ENCODE assay signal across 21 cellular contexts in the genomic region with DNA sequence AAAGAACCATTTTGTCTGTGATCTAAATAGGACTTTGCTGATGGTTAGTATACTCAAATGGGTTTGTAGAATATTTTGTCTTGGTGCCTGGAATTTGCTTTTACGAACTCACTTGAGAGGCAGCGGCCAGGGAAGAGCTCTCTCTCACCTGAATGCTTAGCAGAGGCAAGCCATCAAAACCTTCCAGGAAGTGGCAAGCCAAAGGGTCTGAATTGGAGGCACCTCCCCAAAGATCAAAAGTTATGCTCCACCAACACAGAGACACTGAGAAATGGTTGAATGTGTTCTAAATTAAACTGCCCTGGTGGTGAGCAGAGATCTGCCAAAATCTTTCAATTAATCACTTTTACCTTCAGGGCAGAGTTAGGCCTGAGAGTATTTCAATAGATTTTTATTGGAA.
DNase-seq lines count a peak whose midpoint lies in the region; ATAC-seq and TF ChIP-seq lines count a peak whose summit lies in the region.
"Had no signal": no experiment of that assay in that cellular context is flagged by ENCODE, and none has a peak within 500 bp of the region (broad histone marks: within the 10 kb centered on the region; RNA-seq: fewer than 3 reads in every experiment).

No MANE protein-coding gene starts in this region.

- H3K9ac ChIP-seq in mesenchymal stem cell (ENCODE audit: low read length): no peak overlapping the region

- no peak overlapping the region for H3K18ac ChIP-seq in mesenchymal stem cell (ENCODE audit: low read depth in 1 of 2, low read length in 2 of 2)

- H4K91ac ChIP-seq in mesenchymal stem cell (ENCODE audit: low read length): peak overlapping the region; percentile 28

- no peaks in the 10 kb centered on the region for H3K27me3 Mint-ChIP-seq in activated naive CD4-positive, alpha-beta T cell treated with anti-CD3 and anti-CD28 coated beads, Interleukin-2, amount 50 U/mL, for 24 hours
- H3K27me3 Mint-ChIP-seq in activated CD8-positive, alpha-beta T cell treated with anti-CD3 and anti-CD28 coated beads, Interleukin-2, amount 10 ng/mL, durations not matched to agents 7 days and 5 days (ENCODE audit: low read depth): no peaks in the 10 kb centered on the region
- no peaks in the 10 kb centered on the region for H3K27me3 Mint-ChIP-seq in activated CD4-positive, alpha-beta memory T cell treated with anti-CD3 and anti-CD28 coated beads for 36 hours
- H3K27me3 Mint-ChIP-seq: activated CD4-positive, alpha-beta memory T cell treated with anti-CD3 and anti-CD28 coated beads, Interleukin-2, amount 10 ng/mL, durations not matched to agents 7 days and 5 days; IgD-negative memory B cell had no signal

- DNase-seq in activated naive CD4-positive, alpha-beta T cell treated with anti-CD3 and anti-CD28 coated beads, Interleukin-2, amount 50 U/mL, for 16 hours: no peak
- DNase-seq in activated CD8-positive, alpha-beta T cell treated with anti-CD3 and anti-CD28 coated beads, Interleukin-2, amount 10 ng/mL, durations not matched to agents 7 days and 5 days: peak; percentile 48
- DNase-seq in mesenchymal stem cell: no peak
- no peak for DNase-seq in upper lobe of right lung
- no peak for DNase-seq in COLO829 (ENCODE audit: low spot score)
- no peak for DNase-seq in activated CD4-positive, alpha-beta memory T cell treated with anti-CD3 and anti-CD28 coated beads for 36 hours
- no peak for DNase-seq in esophagus muscularis mucosa (ENCODE audit: extremely low spot score)
- DNase-seq: activated CD4-positive, alpha-beta memory T cell treated with anti-CD3 and anti-CD28 coated beads, Interleukin-2, amount 10 ng/mL, durations not matched to agents 7 days and 5 days; EL; midbrain; NCI-H187; NCI-H226; occipital lobe; stimulated activated CD4-positive, alpha-beta T cell treated with anti-CD3 and anti-CD28 coated beads, Interleukin-15, amount 100 ng/mL, for 24 hours; trophoblast cell had no signal

- no peak overlapping the region for H2BK12ac ChIP-seq in mesenchymal stem cell (ENCODE audit: low read length in 2 of 2)

- no peak for TF ChIP-seq POLR2A in esophagus muscularis mucosa (IDR thresholded peaks at IDR 0.05; ENCODE audit: low read depth)

- intact Hi-C loops in upper lobe of right lung (cut with DNase I): no loop called here
- intact Hi-C loops in activated CD4-positive, alpha-beta memory T cell treated with anti-CD3 and anti-CD28 coated beads for 36 hours (cut with micrococcal nuclease): no loop called here
- intact Hi-C loops in esophagus muscularis mucosa (cut with DNase I): no loop called here

- ATAC-seq in activated CD8-positive, alpha-beta T cell treated with anti-CD3 and anti-CD28 coated beads, Interleukin-2, amount 10 ng/mL, durations not matched to agents 7 days and 5 days: peak; percentile 88
- no peak for ATAC-seq in upper lobe of right lung
- ATAC-seq: GM23338, Panc1 had no signal

- no peak overlapping the region for H2AK5ac ChIP-seq in mesenchymal stem cell (ENCODE audit: low read length, severe bottlenecking)

- H3K36me3 ChIP-seq in mesenchymal stem cell (ENCODE audit: control insufficient read depth in 1 of 2, insufficient read depth in 2 of 2, low read depth in 1 of 2, low read length in 2 of 2): no peaks in the 10 kb centered on the region
- no peaks in the 10 kb centered on the region for H3K36me3 ChIP-seq in upper lobe of right lung
- H3K36me3 ChIP-seq in esophagus muscularis mucosa: no peaks in the 10 kb centered on the region
- H3K36me3 ChIP-seq: ascending aorta, right atrium auricular region had no signal

- H2AFZ ChIP-seq in mesenchymal stem cell (ENCODE audit: low read depth, low read length): no peak overlapping the region

- H3K4me1 ChIP-seq in mesenchymal stem cell (ENCODE audit: control insufficient read depth, insufficient read depth, low read depth, low read length) (no peaks in the 10 kb centered on the region), upper lobe of right lung (peaks cover 5% of the 10 kb centered on the region), esophagus muscularis mucosa (peaks cover 0 to 6% (median 0%) of the 10 kb centered on the region in 4 donors)
- H3K4me1 ChIP-seq: right atrium auricular region had no signal

- H3K9me3 ChIP-seq in mesenchymal stem cell (ENCODE audit: control insufficient read depth, low read length) (no peaks in the 10 kb centered on the region), upper lobe of right lung (no peaks in the 10 kb centered on the region), esophagus muscularis mucosa (no peaks in the 10 kb centered on the region)
- H3K9me3 ChIP-seq: ascending aorta, right atrium auricular region had no signal

- no peak overlapping the region for H2BK15ac ChIP-seq in mesenchymal stem cell (ENCODE audit: low read depth, poor library complexity, severe bottlenecking)

- H3K27ac ChIP-seq in mesenchymal stem cell (ENCODE audit: low read length, poor library complexity, severe bottlenecking) (no peak overlapping the region), upper lobe of right lung (peak overlapping the region; percentile 26), esophagus muscularis mucosa (replicated peaks in 1 of 4) (no peak overlapping the region)
- H3K27ac ChIP-seq: ascending aorta, right atrium auricular region had no signal

- POLR2A ChIA-PET in activated CD8-positive, alpha-beta T cell treated with anti-CD3 and anti-CD28 coated beads, Interleukin-2, amount 10 ng/mL, durations not matched to agents 7 days and 5 days (lab: Charles Lee): no interaction called here
- POLR2A ChIA-PET in activated CD4-positive, alpha-beta memory T cell treated with anti-CD3 and anti-CD28 coated beads for 36 hours (lab: Charles Lee): no interaction called here

- peaks cover 50% of the 10 kb centered on the region for H3K4me1 Mint-ChIP-seq in activated naive CD4-positive, alpha-beta T cell treated with anti-CD3 and anti-CD28 coated beads, Interleukin-2, amount 50 U/mL, for 24 hours
- H3K4me1 Mint-ChIP-seq in activated CD8-positive, alpha-beta T cell treated with anti-CD3 and anti-CD28 coated beads, Interleukin-2, amount 10 ng/mL, durations not matched to agents 7 days and 5 days (ENCODE audit: low read depth): peaks cover 27% of the 10 kb centered on the region
- H3K4me1 Mint-ChIP-seq in activated CD4-positive, alpha-beta memory T cell treated with anti-CD3 and anti-CD28 coated beads for 36 hours (ENCODE audit: low read depth): peaks cover 43% of the 10 kb centered on the region

- H3K4ac ChIP-seq in mesenchymal stem cell (ENCODE audit: low read depth in 1 of 2, low read length in 2 of 2): no peak overlapping the region

- no peaks in the 10 kb centered on the region for H3K79me1 ChIP-seq in mesenchymal stem cell (replicated peaks; ENCODE audit: low read length, poor library complexity, severe bottlenecking)

- no peak overlapping the region for H3K23ac ChIP-seq in mesenchymal stem cell (ENCODE audit: low read length in 2 of 2)

- CTCF ChIA-PET in activated CD8-positive, alpha-beta T cell treated with anti-CD3 and anti-CD28 coated beads, Interleukin-2, amount 10 ng/mL, durations not matched to agents 7 days and 5 days (lab: Charles Lee): no interaction called here
- CTCF ChIA-PET in activated CD4-positive, alpha-beta memory T cell treated with anti-CD3 and anti-CD28 coated beads for 36 hours (lab: Charles Lee): no interaction called here

- no peak overlapping the region for H2BK120ac ChIP-seq in mesenchymal stem cell (ENCODE audit: low read depth, low read length)

- TF ChIP-seq CTCF in upper lobe of right lung (IDR thresholded peaks at IDR 0.05) (no peak), esophagus muscularis mucosa (IDR thresholded peaks at IDR 0.05) (no peak)

- no peak overlapping the region for H3K4me3 Mint-ChIP-seq in activated naive CD4-positive, alpha-beta T cell treated with anti-CD3 and anti-CD28 coated beads, Interleukin-2, amount 50 U/mL, for 24 hours
- H3K4me3 Mint-ChIP-seq in activated CD8-positive, alpha-beta T cell treated with anti-CD3 and anti-CD28 coated beads, Interleukin-2, amount 10 ng/mL, durations not matched to agents 7 days and 5 days: peak overlapping the region; percentile 10
- no peak overlapping the region for H3K4me3 Mint-ChIP-seq in activated CD4-positive, alpha-beta memory T cell treated with anti-CD3 and anti-CD28 coated beads for 36 hours
- H3K4me3 Mint-ChIP-seq: activated CD4-positive, alpha-beta memory T cell treated with anti-CD3 and anti-CD28 coated beads, Interleukin-2, amount 10 ng/mL, durations not matched to agents 7 days and 5 days; GM23338; IgD-negative memory B cell had no signal

- no CpG with 5 or more reads among the region's 2 CpGs for WGBS in mesenchymal stem cell
- 75% methylated on average over 2 of the region's 2 CpGs for WGBS in esophagus muscularis mucosa

- no peak for TF ChIP-seq EP300 in esophagus muscularis mucosa (IDR thresholded peaks at IDR 0.05)

- H3K9me3 Mint-ChIP-seq in activated naive CD4-positive, alpha-beta T cell treated with anti-CD3 and anti-CD28 coated beads, Interleukin-2, amount 50 U/mL, for 24 hours: no peaks in the 10 kb centered on the region
- peaks cover 11% of the 10 kb centered on the region for H3K9me3 Mint-ChIP-seq in activated CD8-positive, alpha-beta T cell treated with anti-CD3 and anti-CD28 coated beads, Interleukin-2, amount 10 ng/mL, durations not matched to agents 7 days and 5 days (ENCODE audit: insufficient read depth)
- peaks cover 16% of the 10 kb centered on the region for H3K9me3 Mint-ChIP-seq in activated CD4-positive, alpha-beta memory T cell treated with anti-CD3 and anti-CD28 coated beads for 36 hours

- no peak overlapping the region for H3K14ac ChIP-seq in mesenchymal stem cell (ENCODE audit: low read length in 2 of 2)

- peak overlapping the region; percentile 73 for H3K27ac Mint-ChIP-seq in activated naive CD4-positive, alpha-beta T cell treated with anti-CD3 and anti-CD28 coated beads, Interleukin-2, amount 50 U/mL, for 24 hours
- H3K27ac Mint-ChIP-seq in activated CD8-positive, alpha-beta T cell treated with anti-CD3 and anti-CD28 coated beads, Interleukin-2, amount 10 ng/mL, durations not matched to agents 7 days and 5 days: peak overlapping the region; percentile 73
- no peak overlapping the region for H3K27ac Mint-ChIP-seq in activated CD4-positive, alpha-beta memory T cell treated with anti-CD3 and anti-CD28 coated beads for 36 hours
- H3K27ac Mint-ChIP-seq: activated CD4-positive, alpha-beta memory T cell treated with anti-CD3 and anti-CD28 coated beads, Interleukin-2, amount 10 ng/mL, durations not matched to agents 7 days and 5 days; IgD-negative memory B cell had no signal

- H2BK5ac ChIP-seq in mesenchymal stem cell (ENCODE audit: low read depth, low read length, poor library complexity, severe bottlenecking): no peak overlapping the region

- H4K8ac ChIP-seq in mesenchymal stem cell (ENCODE audit: low read length): no peak overlapping the region

- H3K27me3 ChIP-seq in mesenchymal stem cell (ENCODE audit: control insufficient read depth in 1 of 2, insufficient read depth in 1 of 2, low read length in 2 of 2) (no peaks in the 10 kb centered on the region), upper lobe of right lung (no peaks in the 10 kb centered on the region), esophagus muscularis mucosa (no peaks in the 10 kb centered on the region)
- H3K27me3 ChIP-seq: ascending aorta, right atrium auricular region had no signal

- H3K4me2 ChIP-seq in mesenchymal stem cell (ENCODE audit: low read length, poor library complexity, severe bottlenecking): no peak overlapping the region
- H3K4me2 ChIP-seq: GM23338 had no signal

- peaks cover 25% of the 10 kb centered on the region for H3K36me3 Mint-ChIP-seq in activated naive CD4-positive, alpha-beta T cell treated with anti-CD3 and anti-CD28 coated beads, Interleukin-2, amount 50 U/mL, for 24 hours
- H3K36me3 Mint-ChIP-seq in activated CD8-positive, alpha-beta T cell treated with anti-CD3 and anti-CD28 coated beads, Interleukin-2, amount 10 ng/mL, durations not matched to agents 7 days and 5 days (ENCODE audit: low read depth): peaks cover 55% of the 10 kb centered on the region
- H3K36me3 Mint-ChIP-seq in activated CD4-positive, alpha-beta memory T cell treated with anti-CD3 and anti-CD28 coated beads for 36 hours: peaks cover 23% of the 10 kb centered on the region

- H3K4me3 ChIP-seq in mesenchymal stem cell (ENCODE audit: insufficient read depth in 1 of 2, low read depth in 1 of 2, low read length in 2 of 2): no peak overlapping the region
- H3K4me3 ChIP-seq in upper lobe of right lung: no peak overlapping the region
- H3K4me3 ChIP-seq in esophagus muscularis mucosa: no peak overlapping the region
- H3K4me3 ChIP-seq: ascending aorta, GM23338, right atrium auricular region had no signal
